In the genomic region with DNA sequence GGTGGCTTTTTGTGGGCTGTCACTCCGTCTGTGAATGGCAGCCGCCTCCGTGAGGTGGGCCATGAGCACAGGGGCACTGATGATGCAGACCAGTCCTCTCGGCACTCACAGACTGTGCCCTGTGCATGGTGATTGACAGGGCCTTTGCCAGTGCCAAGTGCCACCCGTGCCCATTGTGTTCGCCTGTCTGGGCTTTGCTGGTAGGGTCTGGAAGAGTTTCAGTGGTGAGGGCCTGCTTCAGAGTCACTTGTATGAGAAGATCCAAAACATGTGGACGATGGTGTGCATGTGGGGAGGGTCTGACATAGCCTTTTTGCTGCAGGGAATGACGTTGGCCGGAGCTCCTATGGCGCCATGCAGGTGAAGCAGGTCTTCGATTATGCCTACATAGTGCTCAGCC, we compare ENCODE assay signal across 1 cellular context.
TF ChIP-seq lines count a peak whose summit lies in the region.

No MANE protein-coding gene starts in this region.

TF ChIP-seq in GM23338, 12 proteins besides CTCF, POLR2A, EP300 and RAD21 (continued from another document):
- TF ChIP-seq NANOG (IDR thresholded peaks at IDR 0.05; ENCODE audit: borderline replicate concordance): no peak
- TF ChIP-seq ZNF331 (CRISPR knock-in tag; IDR thresholded peaks at IDR 0.05; ENCODE audit: low read depth): no peak
- TF ChIP-seq, protein P1, sequence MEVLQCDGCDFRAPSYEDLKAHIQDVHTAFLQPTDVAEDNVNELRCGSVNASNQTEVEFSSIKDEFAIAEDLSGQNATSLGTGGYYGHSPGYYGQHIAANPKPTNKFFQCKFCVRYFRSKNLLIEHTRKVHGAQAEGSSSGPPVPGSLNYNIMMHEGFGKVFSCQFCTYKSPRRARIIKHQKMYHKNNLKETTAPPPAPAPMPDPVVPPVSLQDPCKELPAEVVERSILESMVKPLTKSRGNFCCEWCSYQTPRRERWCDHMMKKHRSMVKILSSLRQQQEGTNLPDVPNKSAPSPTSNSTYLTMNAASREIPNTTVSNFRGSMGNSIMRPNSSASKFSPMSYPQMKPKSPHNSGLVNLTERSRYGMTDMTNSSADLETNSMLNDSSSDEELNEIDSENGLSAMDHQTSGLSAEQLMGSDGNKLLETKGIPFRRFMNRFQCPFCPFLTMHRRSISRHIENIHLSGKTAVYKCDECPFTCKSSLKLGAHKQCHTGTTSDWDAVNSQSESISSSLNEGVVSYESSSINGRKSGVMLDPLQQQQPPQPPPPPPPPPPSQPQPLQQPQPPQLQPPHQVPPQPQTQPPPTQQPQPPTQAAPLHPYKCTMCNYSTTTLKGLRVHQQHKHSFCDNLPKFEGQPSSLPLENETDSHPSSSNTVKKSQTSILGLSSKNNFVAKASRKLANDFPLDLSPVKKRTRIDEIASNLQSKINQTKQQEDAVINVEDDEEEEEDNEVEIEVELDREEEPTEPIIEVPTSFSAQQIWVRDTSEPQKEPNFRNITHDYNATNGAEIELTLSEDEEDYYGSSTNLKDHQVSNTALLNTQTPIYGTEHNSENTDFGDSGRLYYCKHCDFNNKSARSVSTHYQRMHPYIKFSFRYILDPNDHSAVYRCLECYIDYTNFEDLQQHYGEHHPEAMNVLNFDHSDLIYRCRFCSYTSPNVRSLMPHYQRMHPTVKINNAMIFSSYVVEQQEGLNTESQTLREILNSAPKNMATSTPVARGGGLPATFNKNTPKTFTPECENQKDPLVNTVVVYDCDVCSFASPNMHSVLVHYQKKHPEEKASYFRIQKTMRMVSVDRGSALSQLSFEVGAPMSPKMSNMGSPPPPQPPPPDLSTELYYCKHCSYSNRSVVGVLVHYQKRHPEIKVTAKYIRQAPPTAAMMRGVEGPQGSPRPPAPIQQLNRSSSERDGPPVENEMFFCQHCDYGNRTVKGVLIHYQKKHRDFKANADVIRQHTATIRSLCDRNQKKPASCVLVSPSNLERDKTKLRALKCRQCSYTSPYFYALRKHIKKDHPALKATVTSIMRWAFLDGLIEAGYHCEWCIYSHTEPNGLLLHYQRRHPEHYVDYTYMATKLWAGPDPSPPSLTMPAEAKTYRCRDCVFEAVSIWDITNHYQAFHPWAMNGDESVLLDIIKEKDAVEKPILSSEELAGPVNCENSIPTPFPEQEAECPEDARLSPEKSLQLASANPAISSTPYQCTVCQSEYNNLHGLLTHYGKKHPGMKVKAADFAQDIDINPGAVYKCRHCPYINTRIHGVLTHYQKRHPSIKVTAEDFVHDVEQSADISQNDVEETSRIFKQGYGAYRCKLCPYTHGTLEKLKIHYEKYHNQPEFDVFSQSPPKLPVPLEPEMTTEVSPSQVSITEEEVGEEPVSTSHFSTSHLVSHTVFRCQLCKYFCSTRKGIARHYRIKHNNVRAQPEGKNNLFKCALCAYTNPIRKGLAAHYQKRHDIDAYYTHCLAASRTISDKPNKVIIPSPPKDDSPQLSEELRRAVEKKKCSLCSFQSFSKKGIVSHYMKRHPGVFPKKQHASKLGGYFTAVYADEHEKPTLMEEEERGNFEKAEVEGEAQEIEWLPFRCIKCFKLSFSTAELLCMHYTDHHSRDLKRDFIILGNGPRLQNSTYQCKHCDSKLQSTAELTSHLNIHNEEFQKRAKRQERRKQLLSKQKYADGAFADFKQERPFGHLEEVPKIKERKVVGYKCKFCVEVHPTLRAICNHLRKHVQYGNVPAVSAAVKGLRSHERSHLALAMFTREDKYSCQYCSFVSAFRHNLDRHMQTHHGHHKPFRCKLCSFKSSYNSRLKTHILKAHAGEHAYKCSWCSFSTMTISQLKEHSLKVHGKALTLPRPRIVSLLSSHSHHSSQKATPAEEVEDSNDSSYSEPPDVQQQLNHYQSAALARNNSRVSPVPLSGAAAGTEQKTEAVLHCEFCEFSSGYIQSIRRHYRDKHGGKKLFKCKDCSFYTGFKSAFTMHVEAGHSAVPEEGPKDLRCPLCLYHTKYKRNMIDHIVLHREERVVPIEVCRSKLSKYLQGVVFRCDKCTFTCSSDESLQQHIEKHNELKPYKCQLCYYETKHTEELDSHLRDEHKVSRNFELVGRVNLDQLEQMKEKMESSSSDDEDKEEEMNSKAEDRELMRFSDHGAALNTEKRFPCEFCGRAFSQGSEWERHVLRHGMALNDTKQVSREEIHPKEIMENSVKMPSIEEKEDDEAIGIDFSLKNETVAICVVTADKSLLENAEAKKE (CRISPR knock-in tag; IDR thresholded peaks at IDR 0.05): no peak
- no peak for TF ChIP-seq ETS1 (IDR thresholded peaks at IDR 0.05)
- TF ChIP-seq EZH2 (IDR thresholded peaks at IDR 0.05; ENCODE audit: low read depth, unreplicated experiment): no peak
- TF ChIP-seq STAT1 (IDR thresholded peaks at IDR 0.05; ENCODE audit: unreplicated experiment): no peak
